In the genomic region with DNA sequence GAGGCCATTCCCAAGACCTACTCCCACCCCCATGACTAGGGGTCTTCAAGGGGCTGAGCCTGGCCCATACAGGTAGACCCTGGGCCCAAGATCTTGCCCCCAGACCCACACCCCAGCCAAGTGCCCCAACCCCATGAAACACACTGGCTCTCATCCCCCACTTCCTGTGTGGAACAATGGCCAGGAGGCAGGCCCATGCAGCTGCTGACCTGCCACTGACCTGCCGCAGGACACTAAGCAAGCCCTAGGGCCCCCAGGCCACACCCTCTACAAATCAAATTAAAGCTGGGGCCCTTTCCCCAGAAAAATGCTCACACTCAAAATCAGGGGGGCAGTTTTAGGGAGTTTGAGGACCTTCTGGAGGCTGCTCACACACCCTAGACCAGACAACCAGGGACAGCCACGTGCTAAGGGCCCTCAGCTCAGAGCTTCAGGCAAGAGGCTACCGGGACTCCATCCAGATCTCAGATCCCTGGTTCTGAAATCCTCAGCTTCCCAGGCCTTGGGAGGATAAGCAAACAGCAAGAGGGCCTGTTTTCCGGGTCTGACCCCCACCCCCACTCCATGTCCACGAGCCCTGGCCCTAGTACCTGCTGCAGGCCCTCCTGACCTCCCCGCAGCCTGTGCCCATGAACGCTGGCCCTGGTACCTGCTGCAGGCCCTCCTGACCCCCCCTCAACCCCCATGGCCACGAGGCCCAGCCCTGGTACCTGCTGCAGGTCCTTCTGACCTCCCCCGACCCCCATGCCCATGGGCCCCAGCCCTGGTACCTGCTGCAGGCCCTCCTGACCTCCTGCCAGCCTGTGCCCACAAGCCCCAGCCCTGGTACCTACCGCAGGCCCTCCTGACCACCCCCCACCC, we compare ENCODE assay signal across 17 cellular contexts. TPM values are rescaled to one million over a fixed set of nuclear protein-coding genes. Genes with fewer than 3 reads are reported as not detected.
DNase-seq lines count a peak whose midpoint lies in the region; ATAC-seq and TF ChIP-seq lines count a peak whose summit lies in the region.
"Had no signal": no experiment of that assay in that cellular context is flagged by ENCODE, and none has a peak within 500 bp of the region (broad histone marks: within the 10 kb centered on the region; RNA-seq: fewer than 3 reads in every experiment).

No MANE protein-coding gene starts in this region.

- ATAC-seq in left lobe of liver, result peak; percentile 18
- ATAC-seq in HG02852 (IDR thresholded peaks at IDR 0.05; ENCODE audit: unreplicated experiment), result no peak
- ATAC-seq: stimulated activated memory B cell treated with anti-CD40 and anti-IgM and Interleukin-4, amounts not matched to agents 10 μg/mL and 1 μg/mL and 100 μg/mL, for 72 hours had no signal

- BruUV-seq in Caco-2 (replicated peaks; lab: Mats Ljungman, UMichigan), result no TSS peak

- H3K36me3 Mint-ChIP-seq in Caco-2 (ENCODE audit: insufficient read depth, unreplicated experiment), result peaks cover 38% of the 10 kb centered on the region
- peaks cover 10% of the 10 kb centered on the region for H3K36me3 Mint-ChIP-seq in chondrocyte (ENCODE audit: low read depth)
- H3K36me3 Mint-ChIP-seq: activated naive CD8-positive, alpha-beta T cell treated with anti-CD3 and anti-CD28 coated beads for 36 hours; stimulated activated memory B cell treated with anti-CD40 and anti-IgM and Interleukin-4, amounts not matched to agents 10 μg/mL and 1 μg/mL and 100 μg/mL, for 72 hours had no signal

- H2AFZ ChIP-seq in trophoblast cell (ENCODE audit: insufficient read depth, low read length, poor library complexity), result no peak overlapping the region
- H2AFZ ChIP-seq: GM23338 had no signal

- H3K79me1 ChIP-seq in trophoblast cell (ENCODE audit: low read length), result peaks cover 3% of the 10 kb centered on the region

- H3K9me3 ChIP-seq in Caco-2, result no peaks in the 10 kb centered on the region
- peaks cover 5% of the 10 kb centered on the region for H3K9me3 ChIP-seq in trophoblast cell (ENCODE audit: insufficient read depth, low read depth, low read length)
- no peaks in the 10 kb centered on the region for H3K9me3 ChIP-seq in effector memory CD4-positive, alpha-beta T cell (ENCODE audit: control insufficient read depth, low read length)

- no peak overlapping the region for H2BK12ac ChIP-seq in trophoblast cell (ENCODE audit: low read length)

- no peak overlapping the region for H3K18ac ChIP-seq in trophoblast cell (ENCODE audit: low read length)

- H3K27ac Mint-ChIP-seq in Caco-2 (ENCODE audit: unreplicated experiment), result peak overlapping the region; percentile 85
- peak overlapping the region; percentile 24 for H3K27ac Mint-ChIP-seq in chondrocyte (ENCODE audit: unreplicated experiment)
- H3K27ac Mint-ChIP-seq: activated B cell treated with CpG ODN at 0.5 μM for 24 hours; activated naive CD8-positive, alpha-beta T cell treated with anti-CD3 and anti-CD28 coated beads for 36 hours; GM23338; stimulated activated memory B cell treated with anti-CD40 and anti-IgM and Interleukin-4, amounts not matched to agents 10 μg/mL and 1 μg/mL and 100 μg/mL, for 72 hours had no signal

- POLR2A ChIA-PET in Caco-2 (lab: Charles Lee), result interaction anchor here (0.5 kb wide), 1 partner anchor 533 kb away, joined by 3 read pairs; no protein-coding TSS in a partner anchor

- H3K4me3 Mint-ChIP-seq in Caco-2 (ENCODE audit: unreplicated experiment) (no peak overlapping the region), chondrocyte (ENCODE audit: unreplicated experiment) (no peak overlapping the region)
- H3K4me3 Mint-ChIP-seq: activated B cell treated with CpG ODN at 0.5 μM for 24 hours; activated naive CD8-positive, alpha-beta T cell treated with anti-CD3 and anti-CD28 coated beads for 36 hours; GM23338; stimulated activated memory B cell treated with anti-CD40 and anti-IgM and Interleukin-4, amounts not matched to agents 10 μg/mL and 1 μg/mL and 100 μg/mL, for 72 hours had no signal

- H3K4ac ChIP-seq in trophoblast cell (ENCODE audit: low read depth, low read length), result no peak overlapping the region

- peak overlapping the region; percentile 26 for H2AK5ac ChIP-seq in trophoblast cell (ENCODE audit: low read length)

- peaks cover 30% of the 10 kb centered on the region for H3K4me1 Mint-ChIP-seq in Caco-2 (ENCODE audit: low read depth, unreplicated experiment)
- peaks cover 44% of the 10 kb centered on the region for H3K4me1 Mint-ChIP-seq in chondrocyte (ENCODE audit: low read depth)
- H3K4me1 Mint-ChIP-seq: activated B cell treated with CpG ODN at 0.5 μM for 24 hours; activated naive CD8-positive, alpha-beta T cell treated with anti-CD3 and anti-CD28 coated beads for 36 hours had no signal

- intact Hi-C loops in Caco-2 (cut with micrococcal nuclease; ENCODE audit: unreplicated experiment), result no loop called here

- H3K14ac ChIP-seq in trophoblast cell (ENCODE audit: low read length), result no peak overlapping the region

- no peaks in the 10 kb centered on the region for H3K9me3 Mint-ChIP-seq in Caco-2 (ENCODE audit: unreplicated experiment)
- no peaks in the 10 kb centered on the region for H3K9me3 Mint-ChIP-seq in chondrocyte (ENCODE audit: low read depth)
- H3K9me3 Mint-ChIP-seq: activated B cell treated with CpG ODN at 0.5 μM for 24 hours; activated naive CD8-positive, alpha-beta T cell treated with anti-CD3 and anti-CD28 coated beads for 36 hours; GM23338; stimulated activated memory B cell treated with anti-CD40 and anti-IgM and Interleukin-4, amounts not matched to agents 10 μg/mL and 1 μg/mL and 100 μg/mL, for 72 hours had no signal

- no peak overlapping the region for H4K12ac ChIP-seq in trophoblast cell (ENCODE audit: low read depth, low read length)

- no peak overlapping the region for H3K4me3 ChIP-seq in Caco-2 (ENCODE audit: low read depth, low read length)
- no peak overlapping the region for H3K4me3 ChIP-seq in trophoblast cell (ENCODE audit: low read depth, low read length)
- H3K4me3 ChIP-seq in effector memory CD4-positive, alpha-beta T cell (ENCODE audit: insufficient read depth, low read depth, low read length, poor library complexity, severe bottlenecking), result no peak overlapping the region
- H3K4me3 ChIP-seq: GM23338 had no signal

- no CpG with 5 or more reads among the region's 10 CpGs for WGBS in trophoblast cell (ENCODE audit: extremely low coverage, insufficient coverage, insufficient read length)

- H3K4me1 ChIP-seq in Caco-2 (peaks cover 38% of the 10 kb centered on the region), trophoblast cell (ENCODE audit: control insufficient read depth in 1 of 2, insufficient read depth in 2 of 2, low read length in 2 of 2) (peaks cover 20 to 23% of the 10 kb centered on the region in 2 experiments)
- H3K4me1 ChIP-seq in effector memory CD4-positive, alpha-beta T cell (ENCODE audit: control insufficient read depth, insufficient read depth, low read length, poor library complexity, severe bottlenecking), result no peaks in the 10 kb centered on the region

- no peaks in the 10 kb centered on the region for H3K79me2 ChIP-seq in trophoblast cell (ENCODE audit: control insufficient read depth, insufficient read depth, low read length, poor library complexity)

- H3K36me3 ChIP-seq in Caco-2 (ENCODE audit: control insufficient read depth, insufficient read depth, low read length) (peaks cover 3% of the 10 kb centered on the region; the same call in 1 of the 2 replicates), trophoblast cell (ENCODE audit: control insufficient read depth in 1 of 2, insufficient read depth in 2 of 2, low read length in 2 of 2) (peaks cover 6 to 8% of the 10 kb centered on the region in 2 experiments)
- H3K36me3 ChIP-seq in effector memory CD4-positive, alpha-beta T cell (ENCODE audit: control insufficient read depth, insufficient read depth, low read length), result no peaks in the 10 kb centered on the region

- H3K27me3 ChIP-seq in Caco-2 (replicated peaks; ENCODE audit: control insufficient read depth, insufficient read depth, low read length) (no peaks in the 10 kb centered on the region), trophoblast cell (ENCODE audit: insufficient read depth, low read length) (no peaks in the 10 kb centered on the region)
- H3K27me3 ChIP-seq in effector memory CD4-positive, alpha-beta T cell (replicated peaks; ENCODE audit: control insufficient read depth, insufficient read depth, low read length, poor library complexity, severe bottlenecking), result no peaks in the 10 kb centered on the region

- no peak overlapping the region for H3K4me2 ChIP-seq in trophoblast cell (ENCODE audit: low read length)
- H3K4me2 ChIP-seq: GM23338 had no signal

- DNase-seq in Caco-2 (peak in 1 of 2 experiments; percentile 5), chondrocyte (ENCODE audit: low spot score) (no peak), left lobe of liver (ENCODE audit: low spot score) (no peak), trophoblast cell (no peak), amygdala (lab: John Stamatoyannopoulos, UW) (no peak), NCI-H1092 (lab: John Stamatoyannopoulos, UW) (no peak)
- no peak for DNase-seq in effector memory CD4-positive, alpha-beta T cell
- DNase-seq: ACHN; activated B cell treated with CpG ODN at 0.5 μM for 24 hours; activated naive CD8-positive, alpha-beta T cell treated with anti-CD3 and anti-CD28 coated beads for 36 hours; cerebellar nuclear complex; NCI-H2171 treated with DMSO at 0.1 percent for 48 hours; retina had no signal

- no peak for TF ChIP-seq CTCF in Caco-2 (IDR thresholded peaks at IDR 0.05; ENCODE audit: insufficient read depth in 1 of 2, low read depth in 1 of 2, low read length in 1 of 2, severe bottlenecking in 1 of 2, unreplicated experiment in 1 of 2)
- no peak for TF ChIP-seq CTCF in chondrocyte (IDR thresholded peaks at IDR 0.05)

- H3K27me3 Mint-ChIP-seq in Caco-2 (ENCODE audit: insufficient read depth, unreplicated experiment) (no peaks in the 10 kb centered on the region), chondrocyte (ENCODE audit: low read depth) (no peaks in the 10 kb centered on the region)
- H3K27me3 Mint-ChIP-seq: activated naive CD8-positive, alpha-beta T cell treated with anti-CD3 and anti-CD28 coated beads for 36 hours had no signal

- no peak overlapping the region for H2BK5ac ChIP-seq in trophoblast cell (ENCODE audit: low read depth, low read length, poor library complexity)

- H3K9ac ChIP-seq in trophoblast cell (ENCODE audit: low read length), result no peak overlapping the region

- H4K8ac ChIP-seq in trophoblast cell (ENCODE audit: low read depth, low read length), result no peak overlapping the region

- no peak overlapping the region for H3K23ac ChIP-seq in trophoblast cell (ENCODE audit: low read length)

- CTCF ChIA-PET in Caco-2 (lab: Charles Lee), result no interaction called here

- no peak overlapping the region for H2BK120ac ChIP-seq in trophoblast cell (ENCODE audit: insufficient read depth, low read length, poor library complexity)

- no peak overlapping the region for H3K27ac ChIP-seq in trophoblast cell (ENCODE audit: low read depth, low read length)
- H3K27ac ChIP-seq in effector memory CD4-positive, alpha-beta T cell (ENCODE audit: insufficient read depth, low read length, poor library complexity, severe bottlenecking), result no peak overlapping the region

- no peak overlapping the region for H4K91ac ChIP-seq in trophoblast cell (ENCODE audit: low read depth, low read length)

RNA-seq across cellular contexts. Expression of a gene that starts 10.0 kb away (rescaled TPM):
- total RNA-seq in Caco-2 (2022) (26.5 and 31.7 TPM in 2 replicates), chondrocyte (7.0 to 14.2 TPM (median 13.5 TPM) in 3 replicates), left lobe of liver (22.4 TPM)
- polyA plus RNA-seq in trophoblast cell (2013), result 4.7 and 4.9 TPM in 2 replicates
- total RNA-seq: activated B cell treated with CpG ODN at 0.5 μM for 24 hours had no signal

RNA-seq across cellular contexts. Expression of a gene that starts 23.1 kb away (rescaled TPM):
- total RNA-seq in Caco-2 (2022) (3.6 TPM in 2 replicates), chondrocyte (1.1 to 2.1 TPM (median 1.2 TPM) in 3 replicates), left lobe of liver (8.0 TPM)
- 0.08 and 0.36 TPM in 2 replicates for polyA plus RNA-seq in trophoblast cell (2013)
- total RNA-seq: fibroblast of lung had no signal

RNA-seq across cellular contexts. Expression of a gene that starts 51.0 kb away (rescaled TPM):
- total RNA-seq in Caco-2 (2022) (75.0 and 76.1 TPM in 2 replicates), chondrocyte (155 to 167 TPM (median 156 TPM) in 3 replicates), left lobe of liver (38.9 TPM)
- 191 and 202 TPM in 2 replicates for polyA plus RNA-seq in trophoblast cell (2013)
- total RNA-seq: activated B cell treated with CpG ODN at 0.5 μM for 24 hours had no signal
